Comparison of ENCODE assay signal across 20 cellular contexts in genomic region chr6:4342407-4343137, GRCh38.
DNase-seq lines count a peak whose midpoint lies in the region; ATAC-seq and TF ChIP-seq lines count a peak whose summit lies in the region.
"Had no signal": no experiment of that assay in that cellular context is flagged by ENCODE, and none has a peak within 500 bp of the region (broad histone marks: within the 10 kb centered on the region; RNA-seq: fewer than 3 reads in every experiment).

No MANE protein-coding gene starts in this region.

- POLR2A ChIA-PET in A673 (lab: Charles Lee; ENCODE audit: low non-redundant PET) = no interaction called here

- H3K4me1 ChIP-seq in A673 (ENCODE audit: insufficient read depth, low read length, poor library complexity, severe bottlenecking) = no peaks in the 10 kb centered on the region
- H3K4me1 ChIP-seq: BE2C, Peyer's patch had no signal

- no peaks in the 10 kb centered on the region for H3K27me3 ChIP-seq in A673 (replicated peaks; ENCODE audit: insufficient read depth, low read depth, low read length, poor library complexity)
- H3K27me3 ChIP-seq: BE2C, Peyer's patch had no signal

- CTCF ChIA-PET in A673 (lab: Charles Lee) = no interaction called here

- DNase-seq in GM12865 (ENCODE audit: low read depth) = peak; percentile 40
- DNase-seq in M059J (ENCODE audit: low read depth) = peak; percentile 32
- peak; percentile 35 for DNase-seq in astrocyte of the spinal cord (ENCODE audit: low read depth, low spot score)
- DNase-seq in memory B cell (ENCODE audit: low spot score in 2 of 2) = no peak
- no peak for DNase-seq in A673 (ENCODE audit: low spot score)
- no peak for DNase-seq in stimulated activated CD4-positive, alpha-beta T cell treated with anti-CD3 and anti-CD28 coated beads, Interleukin-2, amount 100 ng/mL, for 24 hours
- no peak for DNase-seq in stimulated activated naive CD8-positive, alpha-beta T cell treated with anti-CD3 and anti-CD28 coated beads, Interleukin-15, Interleukin-2, amounts not matched to agents 100 U/mL and 50 U/mL, for 24 hours
- DNase-seq: BE2C; DND-41; KG1; MV-4-11; NCI-H1105 treated with DMSO at 0.1 percent for 48 hours; NCI-H2029 treated with DMSO at 0.1 percent for 48 hours; NCI-H774; NK-92 treated with Interleukin-12 subunit alpha and Interleukin-12 subunit beta, amount 100 ng/mL, for 24 hours; Peyer's patch; Right ventricle myocardium superior had no signal

- no peak overlapping the region for H3K27ac Mint-ChIP-seq in memory B cell
- H3K27ac Mint-ChIP-seq: T-helper 1 cell treated with Interleukin-12 subunit alpha and Interleukin-12 subunit beta and Interleukin-4 antibody, amounts not matched to agents 30 μg/mL and 1 μg/mL, for 36 hours had no signal

- in situ Hi-C loops in astrocyte of the spinal cord (cut with HindIII; ENCODE audit: low sequenced_read_pairs) = no loop called here

- no peaks in the 10 kb centered on the region for H3K36me3 ChIP-seq in A673 (ENCODE audit: insufficient read depth, low read length, poor library complexity, severe bottlenecking)
- H3K36me3 ChIP-seq: BE2C, Peyer's patch had no signal

- H3K9me3 ChIP-seq in A673 (ENCODE audit: low read depth, low read length, poor library complexity, severe bottlenecking) = no peaks in the 10 kb centered on the region
- H3K9me3 ChIP-seq: A549, BE2C, Peyer's patch had no signal

- peaks cover 12% of the 10 kb centered on the region for H3K27me3 Mint-ChIP-seq in memory B cell

- no peaks in the 10 kb centered on the region for H3K9me3 Mint-ChIP-seq in memory B cell
- H3K9me3 Mint-ChIP-seq: T-helper 1 cell treated with Interleukin-12 subunit alpha and Interleukin-12 subunit beta and Interleukin-4 antibody, amounts not matched to agents 30 μg/mL and 1 μg/mL, for 36 hours had no signal

- H3K27ac ChIP-seq in A673 (ENCODE audit: low read depth, low read length, poor library complexity, severe bottlenecking) = no peak overlapping the region
- H3K27ac ChIP-seq: Peyer's patch had no signal

- H3K4me3 ChIP-seq in GM12865 (ENCODE audit: low read depth, low read length) (no peak overlapping the region), astrocyte of the spinal cord (ENCODE audit: low read depth, low read length) (no peak overlapping the region), A673 (ENCODE audit: low read depth, low read length, poor library complexity, severe bottlenecking) (no peak overlapping the region)
- H3K4me3 ChIP-seq: A549, Peyer's patch had no signal

- peak; percentile 32 for ATAC-seq in memory B cell (ENCODE audit: low read depth)
- ATAC-seq in stimulated activated naive CD8-positive, alpha-beta T cell treated with anti-CD3 and anti-CD28 coated beads, Interleukin-15, Interleukin-2, amounts not matched to agents 100 U/mL and 50 U/mL, for 24 hours = no peak
- ATAC-seq: A549, HepG2 had no signal

- intact Hi-C loops in A673 (cut with micrococcal nuclease; ENCODE audit: unreplicated experiment) = no loop called here

- TF ChIP-seq CTCF in GM12865 (IDR thresholded peaks at IDR 0.05; ENCODE audit: insufficient read depth, low read depth, low read length, missing control alignments) (no peak), astrocyte of the spinal cord (IDR thresholded peaks at IDR 0.05; ENCODE audit: low read depth, low read length) (no peak), A673 (conservative IDR thresholded peaks at IDR 0.05; ENCODE audit: low read depth, low read length) (no peak)

- H3K4me1 Mint-ChIP-seq in memory B cell = peaks cover 4% of the 10 kb centered on the region

- no TSS peak for BruUV-seq in A673 (replicated peaks; lab: Mats Ljungman, UMichigan)

- no peaks in the 10 kb centered on the region for H3K36me3 Mint-ChIP-seq in memory B cell

- H3K4me3 Mint-ChIP-seq in memory B cell = no peak overlapping the region
- H3K4me3 Mint-ChIP-seq: T-helper 1 cell treated with Interleukin-12 subunit alpha and Interleukin-12 subunit beta and Interleukin-4 antibody, amounts not matched to agents 30 μg/mL and 1 μg/mL, for 36 hours had no signal

Comparison
In these comparisons a context has a peak if more than half of its experiments do, and no peak if none do; other contexts are left out.
1. DNase-seq: peak in GM12865 (single experiment), M059J (single experiment) and astrocyte of the spinal cord (single experiment); none in memory B cell (0 of 2), A673 (single experiment), stimulated activated CD4-positive, alpha-beta T cell treated with anti-CD3 and anti-CD28 coated beads, Interleukin-2, amount 100 ng/mL, for 24 hours (0 of 2) and stimulated activated naive CD8-positive, alpha-beta T cell treated with anti-CD3 and anti-CD28 coated beads, Interleukin-15, Interleukin-2, amounts not matched to agents 100 U/mL and 50 U/mL, for 24 hours (single experiment).